Comparison of ENCODE assay signal across 8 cellular contexts in genomic region chr16:48609453-48610023, GRCh38. TPM values are rescaled to one million over a fixed set of nuclear protein-coding genes. Genes with fewer than 3 reads are reported as not detected.
DNase-seq lines count a peak whose midpoint lies in the region; ATAC-seq and TF ChIP-seq lines count a peak whose summit lies in the region.

No MANE protein-coding gene starts in this region.

- intact Hi-C loops in activated T-helper 2 cell treated with anti-CD3 and anti-CD28 coated beads, Interferon-gamma antibody, Interleukin-2, Interleukin-4, amounts not matched to agents 10 μg/mL and 5 μg/mL and 100 μg/mL, durations not matched to agents 14 hours and 24 hours and 36 hours (cut with micrococcal nuclease) = loop anchor here (1.0 to 10.0 kb wide), 5 partner anchors 32 to 1777 kb away; partner anchors contain the start of genes C16orf87 and DNAJA2

- no peaks in the 10 kb centered on the region for H3K27me3 ChIP-seq in neuron (ENCODE audit: insufficient read depth, low read length)

- H3K4me3 ChIP-seq in fibroblast of villous mesenchyme (ENCODE audit: low read depth, low read length) (peak overlapping the region; percentile 75), neuron (ENCODE audit: low read length) (peak overlapping the region; percentile 88)

- peak overlapping the region; percentile 89 for H3K4me3 Mint-ChIP-seq in activated T-helper 2 cell treated with anti-CD3 and anti-CD28 coated beads, Interferon-gamma antibody, Interleukin-2, Interleukin-4, amounts not matched to agents 10 μg/mL and 5 μg/mL and 100 μg/mL, durations not matched to agents 14 hours and 24 hours and 36 hours (ENCODE audit: low read depth)

- DNase-seq in activated CD8-positive, alpha-beta memory T cell treated with anti-CD3 and anti-CD28 coated beads for 48 hours (ENCODE audit: low read depth in 2 of 3, low spot score in 2 of 3) = peak in 2 of 3 experiments; percentile 26 to 36
- DNase-seq in activated CD8-positive, alpha-beta memory T cell treated with anti-CD3 and anti-CD28 coated beads for 24 hours = no peak
- peak; percentile 49 for DNase-seq in NCI-H226
- DNase-seq in activated T-helper 2 cell treated with anti-CD3 and anti-CD28 coated beads, Interferon-gamma antibody, Interleukin-2, Interleukin-4, amounts not matched to agents 10 μg/mL and 5 μg/mL and 100 μg/mL, durations not matched to agents 14 hours and 24 hours and 36 hours (ENCODE audit: low spot score) = no peak
- DNase-seq in fibroblast of villous mesenchyme (ENCODE audit: low read depth) = peak; percentile 62
- DNase-seq in AML-193 (lab: John Stamatoyannopoulos, UW) = no peak

- H3K36me3 Mint-ChIP-seq in activated T-helper 2 cell treated with anti-CD3 and anti-CD28 coated beads, Interferon-gamma antibody, Interleukin-2, Interleukin-4, amounts not matched to agents 10 μg/mL and 5 μg/mL and 100 μg/mL, durations not matched to agents 14 hours and 24 hours and 36 hours (ENCODE audit: low read depth) = peaks cover 10% of the 10 kb centered on the region

- H3K36me3 ChIP-seq in neuron (ENCODE audit: insufficient read depth, low read length) = peaks cover 5% of the 10 kb centered on the region

- no peak for TF ChIP-seq CTCF in fibroblast of villous mesenchyme (IDR thresholded peaks at IDR 0.05; ENCODE audit: insufficient read depth, low read depth, low read length)

- H3K4me1 Mint-ChIP-seq in activated T-helper 2 cell treated with anti-CD3 and anti-CD28 coated beads, Interferon-gamma antibody, Interleukin-2, Interleukin-4, amounts not matched to agents 10 μg/mL and 5 μg/mL and 100 μg/mL, durations not matched to agents 14 hours and 24 hours and 36 hours (ENCODE audit: low read depth) = peaks cover 38% of the 10 kb centered on the region

- no peaks in the 10 kb centered on the region for H3K9me3 Mint-ChIP-seq in activated T-helper 2 cell treated with anti-CD3 and anti-CD28 coated beads, Interferon-gamma antibody, Interleukin-2, Interleukin-4, amounts not matched to agents 10 μg/mL and 5 μg/mL and 100 μg/mL, durations not matched to agents 14 hours and 24 hours and 36 hours

- H3K27me3 Mint-ChIP-seq in activated T-helper 2 cell treated with anti-CD3 and anti-CD28 coated beads, Interferon-gamma antibody, Interleukin-2, Interleukin-4, amounts not matched to agents 10 μg/mL and 5 μg/mL and 100 μg/mL, durations not matched to agents 14 hours and 24 hours and 36 hours (ENCODE audit: low read depth) = no peaks in the 10 kb centered on the region

- no peak overlapping the region for H2AFZ ChIP-seq in neuron (ENCODE audit: low read depth, low read length)

- H3K9me3 ChIP-seq in neuron (ENCODE audit: low read length) = no peaks in the 10 kb centered on the region

- peak; percentile 29 for ATAC-seq in HG02938 (IDR thresholded peaks at IDR 0.05; ENCODE audit: unreplicated experiment)

- peaks cover 12% of the 10 kb centered on the region for H3K4me1 ChIP-seq in neuron (ENCODE audit: insufficient read depth, low read length)

- peak overlapping the region; percentile 86 for H3K27ac Mint-ChIP-seq in activated T-helper 2 cell treated with anti-CD3 and anti-CD28 coated beads, Interferon-gamma antibody, Interleukin-2, Interleukin-4, amounts not matched to agents 10 μg/mL and 5 μg/mL and 100 μg/mL, durations not matched to agents 14 hours and 24 hours and 36 hours

RNA-seq across cellular contexts. Expression of gene N4BP1, which starts 0.4 kb away (rescaled TPM):
- 34.3 and 40.3 TPM in 2 replicates for total RNA-seq in activated T-helper 2 cell treated with anti-CD3 and anti-CD28 coated beads, Interferon-gamma antibody, Interleukin-2, Interleukin-4, amounts not matched to agents 10 μg/mL and 5 μg/mL and 100 μg/mL, durations not matched to agents 14 hours and 24 hours and 36 hours
- 19.6 and 35.4 TPM in 2 replicates for total RNA-seq in fibroblast of villous mesenchyme

Comparison
In these comparisons a context has a peak if more than half of its experiments do, and no peak if none do; other contexts are left out.
1. DNase-seq: peak in activated CD8-positive, alpha-beta memory T cell treated with anti-CD3 and anti-CD28 coated beads for 48 hours (2 of 3), NCI-H226 (single experiment) and fibroblast of villous mesenchyme (single experiment); none in activated CD8-positive, alpha-beta memory T cell treated with anti-CD3 and anti-CD28 coated beads for 24 hours (single experiment), activated T-helper 2 cell treated with anti-CD3 and anti-CD28 coated beads, Interferon-gamma antibody, Interleukin-2, Interleukin-4, amounts not matched to agents 10 μg/mL and 5 μg/mL and 100 μg/mL, durations not matched to agents 14 hours and 24 hours and 36 hours (single experiment) and AML-193 (0 of 2).